ENCODE assay signal across 3 cellular contexts in the genomic region with DNA sequence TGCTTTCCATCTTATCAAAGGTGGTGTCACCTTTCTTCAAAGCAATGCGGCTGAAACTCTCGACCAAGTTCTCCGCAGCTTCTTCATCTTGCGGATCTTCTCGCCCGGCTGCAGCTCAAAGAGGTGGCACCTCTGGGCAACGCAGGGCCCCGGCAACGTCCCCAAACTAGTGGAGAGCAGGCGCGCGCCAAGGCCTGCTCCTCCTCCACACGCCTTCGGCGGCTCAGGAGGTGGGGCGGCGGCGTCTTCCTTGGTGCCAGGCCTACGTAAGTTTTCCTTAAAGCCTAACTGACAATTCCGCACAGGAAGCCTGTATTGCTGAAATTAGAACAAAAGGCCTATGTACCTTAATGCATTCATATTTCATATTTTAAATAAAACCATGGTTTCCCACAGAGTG.
"Had no signal": no experiment of that assay in that cellular context is flagged by ENCODE, and none has a peak within 500 bp of the region (broad histone marks: within the 10 kb centered on the region; RNA-seq: fewer than 3 reads in every experiment).

No MANE protein-coding gene starts in this region.

- ATAC-seq: GM12878 had no signal

- H3K4me3 ChIP-seq: GM12878 had no signal

- DNase-seq: GDM1, GF-D8 had no signal
